Comparison of ENCODE assay signal across 1 cellular context in genomic region chr11:111996129-111996528, GRCh38.
TF ChIP-seq lines count a peak whose summit lies in the region.

No MANE protein-coding gene starts in this region.

TF ChIP-seq in HepG2, 621 proteins besides CTCF, POLR2A, EP300 and RAD21 (continued from another document):
- TF ChIP-seq ZNF576 (CRISPR knock-in tag; IDR thresholded peaks at IDR 0.05) (no peak), HOXD1 (CRISPR knock-in tag; IDR thresholded peaks at IDR 0.05) (no peak), MAFF (IDR thresholded peaks at IDR 0.05; ENCODE audit: low read depth, low read length) (peak; percentile 35; the same call in 1 of the 2 replicates)
